ENCODE assay signal across 8 cellular contexts in genomic region chr1:101309334-101310221, GRCh38.
DNase-seq lines count a peak whose midpoint lies in the region; ATAC-seq and TF ChIP-seq lines count a peak whose summit lies in the region.

No MANE protein-coding gene starts in this region.

- CTCF ChIA-PET in activated CD4-positive, alpha-beta memory T cell treated with anti-CD3 and anti-CD28 coated beads, Interleukin-2, amount 10 ng/mL, durations not matched to agents 7 days and 5 days (lab: Charles Lee) = interaction anchor here (0.6 to 7.2 kb wide), 74 partner anchors 8 to 441 kb away, joined by 3 to 152 read pairs (median 5); partner anchors contain the start of genes EXTL2 and SLC30A7

- peak overlapping the region; percentile 74 for H3K4me3 Mint-ChIP-seq in activated CD4-positive, alpha-beta memory T cell treated with anti-CD3 and anti-CD28 coated beads, Interleukin-2, amount 10 ng/mL, durations not matched to agents 7 days and 5 days
- H3K4me3 Mint-ChIP-seq in memory B cell = peak overlapping the region; percentile 89

- peaks cover 15% of the 10 kb centered on the region for H3K27me3 Mint-ChIP-seq in activated CD4-positive, alpha-beta memory T cell treated with anti-CD3 and anti-CD28 coated beads, Interleukin-2, amount 10 ng/mL, durations not matched to agents 7 days and 5 days
- H3K27me3 Mint-ChIP-seq in memory B cell = no peaks in the 10 kb centered on the region

- H3K9me3 Mint-ChIP-seq in activated CD4-positive, alpha-beta memory T cell treated with anti-CD3 and anti-CD28 coated beads, Interleukin-2, amount 10 ng/mL, durations not matched to agents 7 days and 5 days = no peaks in the 10 kb centered on the region
- H3K9me3 Mint-ChIP-seq in memory B cell = no peaks in the 10 kb centered on the region

- H3K4me1 Mint-ChIP-seq in activated CD4-positive, alpha-beta memory T cell treated with anti-CD3 and anti-CD28 coated beads, Interleukin-2, amount 10 ng/mL, durations not matched to agents 7 days and 5 days = peaks cover 62% of the 10 kb centered on the region
- H3K4me1 Mint-ChIP-seq in memory B cell = peaks cover 60% of the 10 kb centered on the region

- peak; percentile 33 for ATAC-seq in GM18861 (IDR thresholded peaks at IDR 0.05; ENCODE audit: unreplicated experiment)
- peak; percentile 49 for ATAC-seq in HG03097 (IDR thresholded peaks at IDR 0.05; ENCODE audit: low FRiP score, unreplicated experiment)
- ATAC-seq in memory B cell (ENCODE audit: low read depth) = peak; percentile 81

- peak; percentile 16 for DNase-seq in AG09309 (ENCODE audit: low read depth)
- peak; percentile 73 for DNase-seq in NCI-H510A treated with DMSO at 0.1 percent for 48 hours (lab: John Stamatoyannopoulos, UW)
- DNase-seq in activated CD4-positive, alpha-beta memory T cell treated with anti-CD3 and anti-CD28 coated beads, Interleukin-2, amount 10 ng/mL, durations not matched to agents 7 days and 5 days = peak; percentile 72
- DNase-seq in effector CD4-positive, alpha-beta T cell = peak; percentile 75
- DNase-seq in memory B cell (ENCODE audit: low spot score in 2 of 2) = peak; percentile 65 to 70
- peak; percentile 46 for DNase-seq in stimulated activated CD8-positive, alpha-beta memory T cell treated with anti-CD3 and anti-CD28 coated beads, Interleukin-12 subunit alpha, Interleukin-12 subunit beta, amount 100 ng/mL, for 4 hours (ENCODE audit: low read depth)

- peak overlapping the region; percentile 4; the same call in 1 of the 2 replicates for H3K4me3 ChIP-seq in AG09309 (ENCODE audit: control insufficient read depth, low read depth, low read length)

- H3K36me3 Mint-ChIP-seq in activated CD4-positive, alpha-beta memory T cell treated with anti-CD3 and anti-CD28 coated beads, Interleukin-2, amount 10 ng/mL, durations not matched to agents 7 days and 5 days (ENCODE audit: low read depth) = no peaks in the 10 kb centered on the region
- H3K36me3 Mint-ChIP-seq in memory B cell = peaks cover 20% of the 10 kb centered on the region

- POLR2A ChIA-PET in activated CD4-positive, alpha-beta memory T cell treated with anti-CD3 and anti-CD28 coated beads, Interleukin-2, amount 10 ng/mL, durations not matched to agents 7 days and 5 days (lab: Charles Lee) = interaction anchor here (0.7 to 5.2 kb wide), 19 partner anchors 11 to 1177 kb away, joined by 3 to 47 read pairs (median 4); partner anchors contain the start of genes S1PR1, SASS6 and TRMT13

- peak overlapping the region; percentile 92 for H3K27ac Mint-ChIP-seq in activated CD4-positive, alpha-beta memory T cell treated with anti-CD3 and anti-CD28 coated beads, Interleukin-2, amount 10 ng/mL, durations not matched to agents 7 days and 5 days
- peak overlapping the region; percentile 90 for H3K27ac Mint-ChIP-seq in memory B cell

- TF ChIP-seq CTCF in AG09309 (IDR thresholded peaks at IDR 0.05; ENCODE audit: control insufficient read depth, insufficient read depth, low read depth, low read length, missing control alignments) = peak; percentile 92

Comparison
In these comparisons a context has a peak if more than half of its experiments do, and no peak if none do; other contexts are left out.
1. Peak in every context shown above with its lines: DNase-seq, ATAC-seq and H3K4me3 ChIP-seq.
2. DNase-seq: peak in every context shown above with its lines; median percentile 75 in effector CD4-positive, alpha-beta T cell; 73 in NCI-H510A treated with DMSO at 0.1 percent for 48 hours; 72 in activated CD4-positive, alpha-beta memory T cell treated with anti-CD3 and anti-CD28 coated beads, Interleukin-2, amount 10 ng/mL, durations not matched to agents 7 days and 5 days; 68 in memory B cell; 46 in stimulated activated CD8-positive, alpha-beta memory T cell treated with anti-CD3 and anti-CD28 coated beads, Interleukin-12 subunit alpha, Interleukin-12 subunit beta, amount 100 ng/mL, for 4 hours; 16 in AG09309.